Comparison of ENCODE assay signal across 10 cellular contexts in the genomic region with DNA sequence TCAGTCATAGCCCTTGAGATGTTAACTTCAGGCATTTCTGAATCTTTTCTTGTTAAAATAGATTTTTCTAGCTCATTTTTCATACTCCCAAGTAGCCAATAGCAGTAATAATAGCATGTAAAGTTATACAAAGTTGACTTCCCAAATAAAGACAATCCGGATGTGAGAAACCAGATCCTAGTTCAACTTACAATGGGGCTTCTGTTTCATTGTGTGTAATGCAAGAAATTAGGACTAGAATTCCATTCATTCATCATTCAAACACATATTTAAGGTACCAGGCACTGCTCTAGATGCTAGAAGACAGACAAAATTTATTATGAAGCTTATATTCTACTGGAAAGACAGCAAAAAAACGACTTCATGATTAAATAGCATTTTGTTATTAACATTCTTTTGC.
"Had no signal": no experiment of that assay in that cellular context is flagged by ENCODE, and none has a peak within 500 bp of the region (broad histone marks: within the 10 kb centered on the region; RNA-seq: fewer than 3 reads in every experiment).

No MANE protein-coding gene starts in this region.

- ATAC-seq: HCT116, K562 had no signal

- DNase-seq: GM23248, GOT3, H7, HFFc6, IMR-90, KG1 had no signal

- H3K27ac Mint-ChIP-seq: HFFc6 had no signal

- H3K36me3 ChIP-seq: HAP-1 had no signal

- H3K27ac ChIP-seq: GM23248, HL-60 had no signal

- H3K9me3 ChIP-seq: HAP-1 had no signal

- H3K4me3 Mint-ChIP-seq: HFFc6 had no signal

- H3K4me3 ChIP-seq: GM23248, HAP-1, K562 had no signal
